16 cellular contexts compared by ENCODE assay signal in genomic region chr9:78324682-78325081, GRCh38. TPM values are rescaled to one million over a fixed set of nuclear protein-coding genes. Genes with fewer than 3 reads are reported as not detected.
DNase-seq lines count a peak whose midpoint lies in the region; ATAC-seq, FAIRE-seq and TF ChIP-seq lines count a peak whose summit lies in the region.
"Had no signal": no experiment of that assay in that cellular context is flagged by ENCODE, and none has a peak within 500 bp of the region (broad histone marks: within the 10 kb centered on the region; RNA-seq: fewer than 3 reads in every experiment).

No MANE protein-coding gene starts in this region.

- BruUV-seq in K562 (replicated peaks; lab: Mats Ljungman, UMichigan), result no TSS peak

- in situ Hi-C loops in K562 (cut with MboI) (no loop called here), GM13977 (cut with MboI; ENCODE audit: low pct_unique_long_range_greater_than_20kb, low sequenced_read_pairs, unreplicated experiment) (no loop called here)

- H3K9me3 ChIP-seq in K562 (replicated peaks; ENCODE audit: control insufficient read depth, insufficient read depth, low read depth, low read length), result no peaks in the 10 kb centered on the region
- H3K9me3 ChIP-seq in hepatocyte (ENCODE audit: low read depth), result no peaks in the 10 kb centered on the region
- H3K9me3 ChIP-seq in aorta (ENCODE audit: control insufficient read depth, low read length), result no peaks in the 10 kb centered on the region

- no peaks in the 10 kb centered on the region for H3K9me1 ChIP-seq in K562 (ENCODE audit: control insufficient read depth, insufficient read depth, low read length)

- H2AFZ ChIP-seq in GM23338, result no peak overlapping the region
- no peak overlapping the region for H2AFZ ChIP-seq in K562 (ENCODE audit: low read depth, low read length)
- H2AFZ ChIP-seq in hepatocyte, result no peak overlapping the region

- peaks cover 6% of the 10 kb centered on the region for H3K27me3 Mint-ChIP-seq in GM23338 (ENCODE audit: insufficient read depth, low read depth, poor library complexity)

- intact Hi-C loops in K562 (cut with micrococcal nuclease) (no loop called here), aorta (cut with DNase I) (no loop called here)

- no peak for FAIRE-seq in K562 (lab: Jason Lieb, UNC)

- H3K4me3 ChIP-seq in GM23338 (no peak overlapping the region), K562 (no peak overlapping the region), hepatocyte (no peak overlapping the region), aorta (ENCODE audit: low read length in 2 of 2) (no peak overlapping the region)

- peak overlapping the region; percentile 88; the same call in 1 of the 2 replicates for H3K27ac Mint-ChIP-seq in GM23338

- TF ChIP-seq RAD21 in K562 (CRISPR knock-in tag; conservative IDR thresholded peaks at IDR 0.05 in 1 of 2, IDR thresholded peaks at IDR 0.05 in 1 of 2), result no peak

- ATAC-seq in GM23338 (no peak), K562 (peak; percentile 22), aorta (ENCODE audit: low FRiP score) (no peak), HG03432 (IDR thresholded peaks at IDR 0.05; ENCODE audit: unreplicated experiment) (no peak)

- H3K36me3 ChIP-seq in GM23338 (ENCODE audit: insufficient read depth) (peaks cover 64% of the 10 kb centered on the region), K562 (ENCODE audit: control insufficient read depth, insufficient read depth, low read length) (peaks cover 28% of the 10 kb centered on the region), hepatocyte (replicated peaks; ENCODE audit: insufficient read depth, low read depth) (no peaks in the 10 kb centered on the region), aorta (ENCODE audit: control insufficient read depth in 1 of 2, insufficient read depth in 2 of 2, low read length in 1 of 2) (no peaks in the 10 kb centered on the region)

- peaks cover 98% of the 10 kb centered on the region for H3K36me3 Mint-ChIP-seq in GM23338 (ENCODE audit: low read depth)

- TF ChIP-seq POLR2A in K562 (conservative IDR thresholded peaks at IDR 0.05), result no peak

- H3K9ac ChIP-seq in K562 (ENCODE audit: insufficient read depth in 1 of 2, low read depth in 2 of 2, low read length in 2 of 2), result peak overlapping the region in 1 of 2 experiments; percentile 20; a peak in 1 of 4 replicates

- no peak for TF ChIP-seq CTCF in GM23338 (conservative IDR thresholded peaks at IDR 0.05; ENCODE audit: low read depth in 2 of 2)
- TF ChIP-seq CTCF in K562 (IDR thresholded peaks at IDR 0.05 in 2 of 3, conservative IDR thresholded peaks at IDR 0.05 in 1 of 3; ENCODE audit: insufficient read depth in 2 of 3, low read depth in 1 of 3, low read length in 3 of 3), result no peak
- no peak for TF ChIP-seq CTCF in hepatocyte (IDR thresholded peaks at IDR 0.05; ENCODE audit: poor library complexity)
- no peak for TF ChIP-seq CTCF in GM13977 (IDR thresholded peaks at IDR 0.05; ENCODE audit: extremely low read depth, insufficient read depth, missing control alignments)

- H3K79me2 ChIP-seq in GM23338 (replicated peaks; ENCODE audit: insufficient read depth) (peaks cover 64% of the 10 kb centered on the region), K562 (ENCODE audit: control insufficient read depth, insufficient read depth, low read length) (no peaks in the 10 kb centered on the region), hepatocyte (no peaks in the 10 kb centered on the region)

- peaks cover 36% of the 10 kb centered on the region for H3K4me1 Mint-ChIP-seq in GM23338

- 88% methylated on average over 5 of the region's 8 CpGs for WGBS in K562 (ENCODE audit: insufficient coverage, low coverage, missing lambda C conversion rate)
- WGBS in hepatocyte (ENCODE audit: low lambda C conversion rate, missing lambda C conversion rate), result 92% methylated on average over 8 of the region's 8 CpGs
- 91 to 93% methylated on average over 8 of the region's 8 CpGs for WGBS in aorta, 2 donors

- POLR2A ChIA-PET in K562 (lab: Yijun Ruan, JAX), result interaction anchor here (0.7 to 2.0 kb wide), 4 partner anchors 9 to 12 kb away, joined by 3 to 11 read pairs (median 6); no protein-coding TSS in a partner anchor

- H3K27ac ChIP-seq in GM23338 (ENCODE audit: low read depth) (peak overlapping the region; percentile 75), K562 (ENCODE audit: extremely low read depth, low read depth, low read length) (no peak overlapping the region; the same call in 2 of the 3 replicates), hepatocyte (peak overlapping the region; percentile 1), temporal lobe (ENCODE audit: low read depth, low read length) (peak overlapping the region; percentile 1), aorta (ENCODE audit: low read depth in 1 of 2, low read length in 2 of 2) (no peak overlapping the region)

- no peaks in the 10 kb centered on the region; the same call in 1 of the 2 replicates for H3K9me2 ChIP-seq in GM23338 (ENCODE audit: insufficient read depth)
- no peaks in the 10 kb centered on the region for H3K9me2 ChIP-seq in hepatocyte (replicated peaks; ENCODE audit: insufficient read depth)

- H3K4me2 ChIP-seq in GM23338 (no peak overlapping the region), K562 (ENCODE audit: insufficient read depth, low read length) (no peak overlapping the region), hepatocyte (no peak overlapping the region)

- peaks cover 64% of the 10 kb centered on the region for H3F3A ChIP-seq in GM23338 (replicated peaks; ENCODE audit: low read depth)

- DNase-seq in GM23338 (ENCODE audit: low spot score) (no peak), K562 (ENCODE audit: extremely low read depth in 1 of 4, low spot score in 3 of 4) (no peak), hepatocyte (ENCODE audit: low spot score) (no peak), aorta (no peak), GM13977 (ENCODE audit: low spot score) (no peak)
- DNase-seq: DMS79 treated with DMSO at 0.1 percent for 48 hours, H9, MM.1S, NCI-H1092 treated with DMSO at 0.1 percent for 48 hours, NCI-H510A treated with DMSO at 0.1 percent for 48 hours, NCI-H82, OCI-M1, SHP77 had no signal

- H3K27me3 ChIP-seq in GM23338 (ENCODE audit: insufficient read depth) (no peaks in the 10 kb centered on the region), K562 (ENCODE audit: control insufficient read depth in 2 of 2, insufficient read depth in 2 of 2, low read length in 2 of 2) (no peaks in the 10 kb centered on the region), hepatocyte (no peaks in the 10 kb centered on the region), aorta (ENCODE audit: control insufficient read depth in 1 of 2, insufficient read depth in 2 of 2, low read length in 1 of 2) (no peaks in the 10 kb centered on the region)

- H3K4me1 ChIP-seq in GM23338 (ENCODE audit: insufficient read depth) (peaks cover 10% of the 10 kb centered on the region; the same call in 1 of the 2 replicates), K562 (replicated peaks in 1 of 2; ENCODE audit: control insufficient read depth in 2 of 2, insufficient read depth in 2 of 2, low read length in 2 of 2) (peaks cover 0 to 15% of the 10 kb centered on the region in 2 experiments; a peak in 3 of 5 replicates), hepatocyte (ENCODE audit: insufficient read depth) (no peaks in the 10 kb centered on the region), aorta (ENCODE audit: control insufficient read depth in 1 of 2, insufficient read depth in 2 of 2, low read length in 2 of 2) (no peaks in the 10 kb centered on the region)

- H4K20me1 ChIP-seq in GM23338 (replicated peaks; ENCODE audit: insufficient read depth), result peaks cover 62% of the 10 kb centered on the region
- peaks cover 13% of the 10 kb centered on the region for H4K20me1 ChIP-seq in K562 (replicated peaks; ENCODE audit: control insufficient read depth, insufficient read depth, low read length)
- H4K20me1 ChIP-seq in hepatocyte (ENCODE audit: insufficient read depth, poor library complexity, severe bottlenecking), result no peaks in the 10 kb centered on the region

- CTCF ChIA-PET in K562 (lab: Yijun Ruan, JAX; ENCODE audit: low intra/inter-chr PET ratio), result no interaction called here

- TF ChIP-seq EP300 in K562 (IDR thresholded peaks at IDR 0.05; ENCODE audit: low read length), result no peak

- no peak overlapping the region for H3K4me3 Mint-ChIP-seq in GM23338
- H3K4me3 Mint-ChIP-seq: CD14-positive monocyte, H9 had no signal

- H3K9me3 Mint-ChIP-seq in GM23338, result no peaks in the 10 kb centered on the region

TF ChIP-seq in GM23338, 12 proteins besides CTCF, POLR2A, EP300 and RAD21 (continues in another document):
- no peak for TF ChIP-seq EZH2 (IDR thresholded peaks at IDR 0.05; ENCODE audit: low read depth, unreplicated experiment)

TF ChIP-seq in K562, 482 proteins besides CTCF, POLR2A, EP300 and RAD21 (continues in another document):
- TF ChIP-seq ZC3H11A (IDR thresholded peaks at IDR 0.05; ENCODE audit: low read depth, low read length), result no peak
- TF ChIP-seq POLR2G (IDR thresholded peaks at IDR 0.05; ENCODE audit: low read depth, low read length), result 0 out of 2 replicates have a peak, but pooled peaks have one; percentile 10
- no peak for TF ChIP-seq ZNF668 (CRISPR knock-in tag; IDR thresholded peaks at IDR 0.05)
- no peak for TF ChIP-seq PPARD (CRISPR knock-in tag; IDR thresholded peaks at IDR 0.05)

RNA-seq across cellular contexts. Expression of gene PSAT1, which starts 27.8 kb away (rescaled TPM):
- total RNA-seq in GM23338 (2014; rRNA removed; shearing (Covaris generic)), result 486 and 511 TPM in 2 replicates
- polyA plus RNA-seq in GM23338 (2016; fragmentation: Nextera tagmentation; extraction: Ambion mirVana) (386 and 414 TPM in 2 replicates), K562 (2011; rRNA removed) (64.9 and 81.1 TPM in 2 replicates), K562 (2014; fragmentation: Illumina TruSeq; extraction: Trizol) (112 and 123 TPM in 2 replicates), K562 (2014; fragmentation: Nextera tagmentation; extraction: Ambion mirVana) (100 to 1,000 TPM; 146 to 151 TPM), K562 (2014; rRNA removed) (104 and 105 TPM in 2 replicates), hepatocyte (85.7 and 120 TPM in 2 replicates), aorta (1 to 10 TPM in 1 of 2 donors, under 1 TPM in 1; 0.56 to 2.6 TPM)
- total RNA-seq in K562 (2011; cell fraction: chromatin; rRNA removed; ENCODE audit: low replicate concordance), result 24.3 and 29.1 TPM in 2 replicates
- 15.0 and 19.3 TPM in 2 replicates for total RNA-seq in K562 (2011; cell fraction: nucleolus; rRNA removed)
- 18.6 and 23.3 TPM in 2 replicates for total RNA-seq in K562 (2011; cell fraction: nucleoplasm; rRNA removed)
- total RNA-seq in K562 (2014; rRNA removed) (57.3 and 57.7 TPM in 2 replicates), K562 (2014; rRNA removed; fragmentation: Illumina TruSeq; extraction: Trizol) (75.7 and 90.1 TPM in 2 replicates), K562 (2015; rRNA removed; fragmentation: Illumina TruSeq; extraction: Trizol) (24.9 and 29.7 TPM in 2 replicates), K562 (2021) (87.4 and 98.3 TPM in 2 replicates), hepatocyte (149 and 186 TPM in 2 replicates), temporal lobe (41.6 TPM), aorta (1 to 10 TPM; 1.7 to 4.1 TPM)
- polyA plus RNA-seq in K562 (2011; cell fraction: cytosol; rRNA removed), result 22.3 and 88.3 TPM in 2 replicates
- polyA plus RNA-seq in K562 (2011; cell fraction: nucleus; rRNA removed), result 9.4 and 33.9 TPM in 2 replicates
- polyA plus RNA-seq in K562 (2012), result 40.6 and 245 TPM in 2 replicates
- 47.5 and 74.3 TPM in 2 replicates for polyA minus RNA-seq in K562 (2011; rRNA and poly(A)+ RNA removed)
- polyA minus RNA-seq in K562 (2011; cell fraction: cytosol; rRNA and poly(A)+ RNA removed), result 23.9 and 39.2 TPM in 2 replicates
- polyA minus RNA-seq in K562 (2011; cell fraction: nucleus; rRNA and poly(A)+ RNA removed), result 7.4 and 19.3 TPM in 2 replicates

Comparison
In these comparisons a context has a peak if more than half of its experiments do, and no peak if none do; other contexts are left out.
1. H3K27ac ChIP-seq: peak in GM23338 (single experiment), hepatocyte (single experiment) and temporal lobe (single experiment); none in K562 (single experiment) and aorta (0 of 2).